In the genomic region with DNA sequence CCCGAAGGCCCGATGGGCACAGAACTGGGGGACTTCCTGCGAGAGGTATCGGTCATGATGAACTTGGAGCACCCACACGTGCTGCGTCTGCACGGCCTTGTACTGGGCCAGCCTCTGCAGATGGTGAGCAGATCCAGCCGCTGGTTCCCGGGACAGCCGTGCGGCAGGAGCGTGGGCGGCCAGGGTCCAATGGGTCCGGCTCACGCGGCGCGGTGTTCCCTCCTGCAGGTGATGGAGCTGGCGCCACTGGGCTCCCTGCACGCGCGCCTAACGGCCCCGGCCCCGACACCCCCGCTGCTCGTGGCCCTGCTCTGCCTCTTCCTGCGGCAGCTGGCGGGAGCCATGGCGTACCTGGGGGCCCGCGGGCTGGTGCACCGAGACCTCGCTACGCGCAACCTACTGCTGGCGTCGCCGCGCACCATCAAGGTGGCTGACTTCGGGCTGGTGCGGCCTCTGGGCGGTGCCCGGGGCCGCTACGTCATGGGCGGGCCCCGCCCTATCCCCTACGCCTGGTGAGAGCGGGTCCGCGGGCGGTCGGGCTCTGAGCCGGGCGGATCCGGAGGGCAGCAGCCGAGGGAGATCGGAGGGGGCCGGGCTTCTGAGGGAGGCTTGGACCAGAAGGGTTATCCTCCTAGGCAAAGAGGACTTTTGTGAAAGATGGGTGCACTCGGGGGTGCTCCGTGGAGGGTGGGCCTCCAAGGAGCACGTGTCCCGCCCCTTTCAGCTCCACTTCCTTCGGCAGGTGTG, we compare ENCODE assay signal across 6 cellular contexts. TPM values are rescaled to one million over a fixed set of nuclear protein-coding genes. Genes with fewer than 3 reads are reported as not detected.
A peak's percentile ranks its signal among the peaks of the same experiment; 100 is the strongest.
DNase-seq lines count a peak whose midpoint lies in the region; ATAC-seq and TF ChIP-seq lines count a peak whose summit lies in the region.

No MANE protein-coding gene starts in this region.

- DNase-seq in NCI-H510A treated with DMSO at 0.1 percent for 48 hours (lab: John Stamatoyannopoulos, UW) (peak; percentile 69), neural crest cell (ENCODE audit: low read depth, low spot score) (peak; percentile 55), HT-29 (ENCODE audit: low spot score) (no peak)

- H3K36me3 Mint-ChIP-seq in brain = peaks cover 4% of the 10 kb centered on the region
- peaks cover 5% of the 10 kb centered on the region for H3K36me3 Mint-ChIP-seq in neural crest cell (ENCODE audit: low read depth)

- ATAC-seq in GM18511 (IDR thresholded peaks at IDR 0.05; ENCODE audit: unreplicated experiment) (peak; percentile 78), GM21447 (IDR thresholded peaks at IDR 0.05; ENCODE audit: unreplicated experiment) (no peak)

- H3K27me3 Mint-ChIP-seq in brain = peaks cover 49% of the 10 kb centered on the region
- H3K27me3 Mint-ChIP-seq in neural crest cell (ENCODE audit: low read depth) = peaks cover 60% of the 10 kb centered on the region

- H3K9me3 Mint-ChIP-seq in brain = peaks cover 2 to 14% (median 4%) of the 10 kb centered on the region in 5 experiments
- H3K9me3 Mint-ChIP-seq in neural crest cell = peaks cover 6% of the 10 kb centered on the region

- peak overlapping the region in 3 of 5 experiments; percentile 53 to 73 (median 64) for H3K4me3 Mint-ChIP-seq in brain
- no peak overlapping the region for H3K4me3 Mint-ChIP-seq in neural crest cell

- peaks cover 17% of the 10 kb centered on the region for H3K4me1 Mint-ChIP-seq in brain
- H3K4me1 Mint-ChIP-seq in neural crest cell = peaks cover 11% of the 10 kb centered on the region

- TF ChIP-seq CTCF in brain (conservative IDR thresholded peaks at IDR 0.05) (no peak), neural crest cell (conservative IDR thresholded peaks at IDR 0.05) (no peak)

- peak overlapping the region in 1 of 5 experiments; percentile 13 for H3K27ac Mint-ChIP-seq in brain
- H3K27ac Mint-ChIP-seq in neural crest cell (ENCODE audit: unreplicated experiment) = no peak overlapping the region

RNA-seq across cellular contexts. Expression of gene TNK1, which starts 3.0 kb away (rescaled TPM):
- polyA plus RNA-seq in brain (ENCODE audit: insufficient read depth, low read depth, low replicate concordance) = 0.95 TPM
- total RNA-seq in neural crest cell = 0.21 and 0.43 TPM in 2 replicates
- 4.8 and 9.4 TPM in 2 replicates for total RNA-seq in HT-29 (2014; rRNA removed; shearing (Covaris generic))

RNA-seq across cellular contexts. Expression of gene PLSCR3, which starts 10.4 kb away (rescaled TPM):
- polyA plus RNA-seq in brain (ENCODE audit: insufficient read depth, low read depth, low replicate concordance) = 39.1 TPM
- 21.9 and 25.7 TPM in 2 replicates for total RNA-seq in neural crest cell
- total RNA-seq in HT-29 (2014; rRNA removed; shearing (Covaris generic)) = 28.5 and 32.4 TPM in 2 replicates

RNA-seq across cellular contexts. Expression of gene TMEM256, which starts 20.0 kb away (rescaled TPM):
- 125 TPM for polyA plus RNA-seq in brain (ENCODE audit: insufficient read depth, low read depth, low replicate concordance)
- 71.5 and 71.6 TPM in 2 replicates for total RNA-seq in neural crest cell
- 84.6 and 111 TPM in 2 replicates for total RNA-seq in HT-29 (2014; rRNA removed; shearing (Covaris generic))

RNA-seq across cellular contexts. Expression of gene NLGN2, which starts 23.7 kb away (rescaled TPM):
- polyA plus RNA-seq in brain (ENCODE audit: insufficient read depth, low read depth, low replicate concordance) = 53.9 TPM
- 104 and 106 TPM in 2 replicates for total RNA-seq in neural crest cell
- total RNA-seq in HT-29 (2014; rRNA removed; shearing (Covaris generic)) = 2.2 and 2.7 TPM in 2 replicates

RNA-seq across cellular contexts. Expression of gene TMEM95, which starts 29.0 kb away (rescaled TPM):
- not detected for polyA plus RNA-seq in brain (ENCODE audit: insufficient read depth, low read depth, low replicate concordance)
- total RNA-seq in neural crest cell = not detected in 2 replicates
- not detected in 2 replicates for total RNA-seq in HT-29 (2014; rRNA removed; shearing (Covaris generic))
